In genomic region chr6:308307-308706, GRCh38 we compare ENCODE assay signal across 1 cellular context.
TF ChIP-seq lines count a peak whose summit lies in the region.

No MANE protein-coding gene starts in this region.

TF ChIP-seq in HEK293, 187 proteins besides CTCF, POLR2A, EP300 and RAD21 (continued from another document):
- TF ChIP-seq ZBTB44 (tag by site-specific recombination; IDR thresholded peaks at IDR 0.05): no peak
- TF ChIP-seq ZNF24 (tag by site-specific recombination; IDR thresholded peaks at IDR 0.05): no peak
- no peak for TF ChIP-seq ZNF76 (tag by site-specific recombination; IDR thresholded peaks at IDR 0.05; ENCODE audit: borderline replicate concordance, low read depth)
- TF ChIP-seq SP7 (tag by site-specific recombination; IDR thresholded peaks at IDR 0.05): no peak
